Comparison of ENCODE assay signal across 23 cellular contexts in genomic region chr7:1550846-1551155, GRCh38. TPM values are rescaled to one million over a fixed set of nuclear protein-coding genes. Genes with fewer than 3 reads are reported as not detected.
DNase-seq lines count a peak whose midpoint lies in the region; ATAC-seq, FAIRE-seq and TF ChIP-seq lines count a peak whose summit lies in the region.
"Had no signal": no experiment of that assay in that cellular context is flagged by ENCODE, and none has a peak within 500 bp of the region (broad histone marks: within the 10 kb centered on the region; RNA-seq: fewer than 3 reads in every experiment).

No MANE protein-coding gene starts in this region.

- WGBS in HepG2 (ENCODE audit: low lambda C conversion rate) = 97% methylated on average over 14 of the region's 17 CpGs
- 82% methylated on average over 8 of the region's 17 CpGs for WGBS in right lobe of liver (ENCODE audit: insufficient coverage, low coverage, low lambda C conversion rate, missing lambda C conversion rate)

- no peaks in the 10 kb centered on the region for H3K27me3 Mint-ChIP-seq in activated naive CD8-positive, alpha-beta T cell treated with anti-CD3 and anti-CD28 coated beads for 36 hours
- H3K27me3 Mint-ChIP-seq: CD4-positive, alpha-beta T cell had no signal

- TF ChIP-seq POLR2A in HepG2 (IDR thresholded peaks at IDR 0.05; ENCODE audit: insufficient read depth in 1 of 2, low read depth in 2 of 2, low read length in 2 of 2) (no peak), right lobe of liver (IDR thresholded peaks at IDR 0.05) (no peak)

- TF ChIP-seq EP300 in HepG2 (IDR thresholded peaks at IDR 0.05; ENCODE audit: low read depth in 2 of 2, low read length in 2 of 2) (no peak), HepG2 (CRISPR knock-in tag; IDR thresholded peaks at IDR 0.05; ENCODE audit: borderline replicate concordance) (no peak)

- no peaks in the 10 kb centered on the region for H3K9me3 ChIP-seq in HepG2 (ENCODE audit: low read length)
- H3K9me3 ChIP-seq in right lobe of liver = no peaks in the 10 kb centered on the region
- H3K9me3 ChIP-seq: A549; BLaER1 treated with 17β-estradiol and CSF1 and Interleukin-3, amounts not matched to agents 10 nM and 100 nM; HAP-1; SJSA1 had no signal

- no peak overlapping the region for H3K4me2 ChIP-seq in HepG2 (ENCODE audit: low read depth, low read length)
- H3K4me2 ChIP-seq: A549; BLaER1 treated with 17β-estradiol and CSF1 and Interleukin-3, amounts not matched to agents 10 nM and 100 nM had no signal

- no peak overlapping the region for H2AFZ ChIP-seq in HepG2 (ENCODE audit: low read length)

- no peak overlapping the region for H3K4me3 ChIP-seq in HepG2 (replicated peaks in 1 of 3; ENCODE audit: insufficient read depth in 1 of 3, low read depth in 2 of 3, low read length in 3 of 3)
- H3K4me3 ChIP-seq in right lobe of liver = no peak overlapping the region
- H3K4me3 ChIP-seq: A549; BLaER1 treated with 17β-estradiol and CSF1 and Interleukin-3, amounts not matched to agents 10 nM and 100 nM; HAP-1; K562; SJSA1 had no signal

- H3K36me3 ChIP-seq in HepG2 (replicated peaks in 1 of 2; ENCODE audit: control insufficient read depth in 1 of 2, insufficient read depth in 2 of 2, low read length in 2 of 2) (peaks cover 5 to 10% of the 10 kb centered on the region in 2 experiments; a peak in 4 of 5 replicates), right lobe of liver (peaks cover 0 to 5% (median 1%) of the 10 kb centered on the region in 4 donors)
- H3K36me3 ChIP-seq: BLaER1 treated with 17β-estradiol and CSF1 and Interleukin-3, amounts not matched to agents 10 nM and 100 nM; HAP-1 had no signal

- H3K4me1 ChIP-seq in HepG2 (ENCODE audit: insufficient read depth, low read length) (peaks cover 21% of the 10 kb centered on the region), right lobe of liver (peaks cover 0 to 5% (median 0%) of the 10 kb centered on the region in 4 donors)

- BruUV-seq in HepG2 (replicated peaks; lab: Mats Ljungman, UMichigan) = no TSS peak

- in situ Hi-C loops in HepG2 (cut with HindIII; ENCODE audit: extremely low pct_ligation_motif_present, low pct_unique_long_range_greater_than_20kb) = no loop called here

- H3K4me3 Mint-ChIP-seq in activated naive CD8-positive, alpha-beta T cell treated with anti-CD3 and anti-CD28 coated beads for 36 hours = no peak overlapping the region
- H3K4me3 Mint-ChIP-seq: CD4-positive, alpha-beta T cell; HFFc6 had no signal

- H4K20me1 ChIP-seq in HepG2 (ENCODE audit: insufficient read depth, low read length) = no peaks in the 10 kb centered on the region

- no peak overlapping the region for H3K9ac ChIP-seq in HepG2 (ENCODE audit: insufficient read depth, low read depth, low read length)
- H3K9ac ChIP-seq: BLaER1 treated with 17β-estradiol and CSF1 and Interleukin-3, amounts not matched to agents 10 nM and 100 nM had no signal

- POLR2A ChIA-PET in HepG2 (lab: Yijun Ruan, JAX) = no interaction called here

- H3K36me3 Mint-ChIP-seq in activated naive CD8-positive, alpha-beta T cell treated with anti-CD3 and anti-CD28 coated beads for 36 hours = no peaks in the 10 kb centered on the region

- no peak for ATAC-seq in HepG2
- no peak for ATAC-seq in right lobe of liver
- ATAC-seq: A549, K562, PC-3 had no signal

- no peaks in the 10 kb centered on the region for H3K27me3 ChIP-seq in HepG2 (ENCODE audit: control insufficient read depth in 1 of 2, insufficient read depth in 2 of 2, low read length in 2 of 2)
- H3K27me3 ChIP-seq in right lobe of liver = no peaks in the 10 kb centered on the region
- H3K27me3 ChIP-seq: BLaER1 treated with 17β-estradiol and CSF1 and Interleukin-3, amounts not matched to agents 10 nM and 100 nM; SJSA1 had no signal

- DNase-seq in HepG2 (ENCODE audit: low spot score) = no peak
- DNase-seq in right lobe of liver = no peak
- DNase-seq in islet precursor cell = peak; percentile 48
- DNase-seq in urothelium cell line (ENCODE audit: low spot score) = no peak
- no peak for DNase-seq in activated naive CD8-positive, alpha-beta T cell treated with anti-CD3 and anti-CD28 coated beads for 36 hours
- DNase-seq: AML-193; CD4-positive, alpha-beta T cell; HFFc6; MV-4-11; NCI-H1105; NCI-H1436 treated with DMSO at 0.1 percent for 48 hours; NCI-H187 treated with DMSO at 0.1 percent for 48 hours; NCI-H2171 treated with DMSO at 0.1 percent for 48 hours; NCI-H345; NCI-H510A treated with DMSO at 0.1 percent for 48 hours; PC-3 had no signal

- H3K27ac Mint-ChIP-seq in activated naive CD8-positive, alpha-beta T cell treated with anti-CD3 and anti-CD28 coated beads for 36 hours = no peak overlapping the region
- H3K27ac Mint-ChIP-seq: CD4-positive, alpha-beta T cell; HFFc6 had no signal

- H3K9me3 Mint-ChIP-seq in activated naive CD8-positive, alpha-beta T cell treated with anti-CD3 and anti-CD28 coated beads for 36 hours = no peaks in the 10 kb centered on the region
- H3K9me3 Mint-ChIP-seq: CD4-positive, alpha-beta T cell; HFFc6 had no signal

- H3K27ac ChIP-seq in HepG2 (ENCODE audit: extremely low read length, insufficient read depth, low read length) = no peak overlapping the region
- H3K27ac ChIP-seq in right lobe of liver = no peak overlapping the region
- H3K27ac ChIP-seq: BLaER1 treated with 17β-estradiol and CSF1 and Interleukin-3, amounts not matched to agents 10 nM and 100 nM; SJSA1 had no signal

- no peaks in the 10 kb centered on the region for H3K79me2 ChIP-seq in HepG2 (ENCODE audit: insufficient read depth, low read length)

- intact Hi-C loops in HepG2 (cut with micrococcal nuclease; ENCODE audit: unreplicated experiment) = no loop called here
- intact Hi-C loops in right lobe of liver (cut with DNase I) = loop anchor here in 1 of 2 donors (5.0 kb wide), 1 partner anchor 48 kb away; the partner anchor contains the start of gene INTS1

- no peak for TF ChIP-seq RAD21 in HepG2 (CRISPR knock-in tag; IDR thresholded peaks at IDR 0.05)

- TF ChIP-seq CTCF in HepG2 (CRISPR knock-in tag; IDR thresholded peaks at IDR 0.05) (no peak), right lobe of liver (IDR thresholded peaks at IDR 0.05) (no peak)

- CTCF ChIA-PET in HepG2 (lab: Yijun Ruan, JAX; ENCODE audit: low intra/inter-chr PET ratio, low total read pairs) = no interaction called here

- FAIRE-seq in HepG2 (lab: Jason Lieb, UNC) = no peak
- peak; percentile 68 for FAIRE-seq in urothelium cell line (lab: Jason Lieb, UNC)
- FAIRE-seq: A549, D721Med, GM18507, K562 had no signal

- H3K4me1 Mint-ChIP-seq in activated naive CD8-positive, alpha-beta T cell treated with anti-CD3 and anti-CD28 coated beads for 36 hours = no peaks in the 10 kb centered on the region

RNA-seq across cellular contexts. Expression of gene TMEM184A, which starts 5.2 kb away (rescaled TPM):
- total RNA-seq in HepG2 (2016; rRNA removed; fragmentation: Illumina TruSeq; extraction: Trizol) = 3.1 and 9.5 TPM in 2 replicates
- total RNA-seq in HepG2 (2016; cell fraction: cytosol; rRNA removed; fragmentation: Illumina TruSeq; extraction: Trizol; ENCODE audit: low read depth) = 4.3 and 4.6 TPM in 2 replicates
- 3.8 and 10.6 TPM in 2 replicates for total RNA-seq in HepG2 (2016; cell fraction: insoluble cytoplasmic fraction; rRNA removed; fragmentation: Illumina TruSeq; extraction: Trizol)
- 5.7 and 6.3 TPM in 2 replicates for total RNA-seq in HepG2 (2016; cell fraction: membrane; rRNA removed; fragmentation: Illumina TruSeq; extraction: Trizol)
- total RNA-seq in HepG2 (2016; cell fraction: nucleus; rRNA removed; fragmentation: Illumina TruSeq; extraction: Trizol) = 11.4 and 11.7 TPM in 2 replicates
- 20.4 and 33.1 TPM in 2 replicates for polyA plus RNA-seq in HepG2 (2011; rRNA removed)
- polyA plus RNA-seq in HepG2 (2011; cell fraction: cytosol; rRNA removed) = 9.9 and 13.2 TPM in 2 replicates
- polyA plus RNA-seq in HepG2 (2011; cell fraction: nucleus; rRNA removed) = 144 and 175 TPM in 2 replicates
- 8.4 and 10.9 TPM in 2 replicates for polyA plus RNA-seq in HepG2 (2012)
- polyA plus RNA-seq in HepG2 (2016; cell fraction: cytosol; fragmentation: Illumina TruSeq; extraction: Trizol; ENCODE audit: low read depth) = 3.6 and 4.0 TPM in 2 replicates
- 4.3 and 5.0 TPM in 2 replicates for polyA plus RNA-seq in HepG2 (2016; cell fraction: insoluble cytoplasmic fraction; fragmentation: Illumina TruSeq; extraction: Trizol; ENCODE audit: low read depth)
- polyA plus RNA-seq in HepG2 (2016; cell fraction: membrane; fragmentation: Illumina TruSeq; extraction: Trizol; ENCODE audit: low read depth) = 4.3 and 5.3 TPM in 2 replicates
- polyA plus RNA-seq in HepG2 (2016; cell fraction: nucleus; fragmentation: Illumina TruSeq; extraction: Trizol; ENCODE audit: insufficient read depth, low read depth) = 25.4 and 29.2 TPM in 2 replicates
- 70.5 and 85.2 TPM in 2 replicates for polyA minus RNA-seq in HepG2 (2011; rRNA and poly(A)+ RNA removed; ENCODE audit: low replicate concordance)
- 6.3 and 12.4 TPM in 2 replicates for polyA minus RNA-seq in HepG2 (2011; cell fraction: cytosol; rRNA and poly(A)+ RNA removed)
- 27.6 and 31.7 TPM in 2 replicates for polyA minus RNA-seq in HepG2 (2011; cell fraction: nucleus; rRNA and poly(A)+ RNA removed)
- 10 to 100 TPM; 15.1 to 32.8 (median 26.7) TPM for total RNA-seq in right lobe of liver
- total RNA-seq in activated naive CD8-positive, alpha-beta T cell treated with anti-CD3 and anti-CD28 coated beads for 36 hours = under 1 TPM; 0.14 to 0.22 TPM

RNA-seq across cellular contexts. Expression of gene PSMG3, which starts 19.0 kb away (rescaled TPM):
- total RNA-seq in HepG2 (2016; rRNA removed; fragmentation: Illumina TruSeq; extraction: Trizol) (46.7 and 48.4 TPM in 2 replicates), right lobe of liver (10 to 100 TPM in 2 of 6 experiments, 1 to 10 TPM in 4; 7.6 to 28.1 (median 9.2) TPM)
- total RNA-seq in HepG2 (2016; cell fraction: cytosol; rRNA removed; fragmentation: Illumina TruSeq; extraction: Trizol; ENCODE audit: low read depth) = 83.1 and 98.2 TPM in 2 replicates
- total RNA-seq in HepG2 (2016; cell fraction: insoluble cytoplasmic fraction; rRNA removed; fragmentation: Illumina TruSeq; extraction: Trizol) = 50.6 and 51.2 TPM in 2 replicates
- total RNA-seq in HepG2 (2016; cell fraction: membrane; rRNA removed; fragmentation: Illumina TruSeq; extraction: Trizol) = 102 and 118 TPM in 2 replicates
- total RNA-seq in HepG2 (2016; cell fraction: nucleus; rRNA removed; fragmentation: Illumina TruSeq; extraction: Trizol) = 24.1 and 28.4 TPM in 2 replicates
- polyA plus RNA-seq in HepG2 (2011; rRNA removed) = 29.3 and 29.6 TPM in 2 replicates
- 36.1 and 44.9 TPM in 2 replicates for polyA plus RNA-seq in HepG2 (2011; cell fraction: cytosol; rRNA removed)
- polyA plus RNA-seq in HepG2 (2011; cell fraction: nucleus; rRNA removed) = 29.2 and 39.8 TPM in 2 replicates
- polyA plus RNA-seq in HepG2 (2012) = 15.8 and 28.3 TPM in 2 replicates
- 72.7 and 106 TPM in 2 replicates for polyA plus RNA-seq in HepG2 (2016; cell fraction: cytosol; fragmentation: Illumina TruSeq; extraction: Trizol; ENCODE audit: low read depth)
- polyA plus RNA-seq in HepG2 (2016; cell fraction: insoluble cytoplasmic fraction; fragmentation: Illumina TruSeq; extraction: Trizol; ENCODE audit: low read depth) = 49.5 and 55.3 TPM in 2 replicates
- polyA plus RNA-seq in HepG2 (2016; cell fraction: membrane; fragmentation: Illumina TruSeq; extraction: Trizol; ENCODE audit: low read depth) = 82.6 and 104 TPM in 2 replicates
- 48.5 and 51.1 TPM in 2 replicates for polyA plus RNA-seq in HepG2 (2016; cell fraction: nucleus; fragmentation: Illumina TruSeq; extraction: Trizol; ENCODE audit: insufficient read depth, low read depth)
- polyA minus RNA-seq in HepG2 (2011; rRNA and poly(A)+ RNA removed; ENCODE audit: low replicate concordance) = 17.7 and 43.7 TPM in 2 replicates
- polyA minus RNA-seq in HepG2 (2011; cell fraction: cytosol; rRNA and poly(A)+ RNA removed) = 8.9 and 9.7 TPM in 2 replicates
- polyA minus RNA-seq in HepG2 (2011; cell fraction: nucleus; rRNA and poly(A)+ RNA removed) = 4.7 and 6.2 TPM in 2 replicates
- 10 to 100 TPM; 55.1 to 57.0 TPM for total RNA-seq in activated naive CD8-positive, alpha-beta T cell treated with anti-CD3 and anti-CD28 coated beads for 36 hours

RNA-seq across cellular contexts. Expression of gene MAFK, which starts 20.3 kb away (rescaled TPM):
- 9.2 and 10.4 TPM in 2 replicates for total RNA-seq in HepG2 (2016; rRNA removed; fragmentation: Illumina TruSeq; extraction: Trizol)
- total RNA-seq in HepG2 (2016; cell fraction: cytosol; rRNA removed; fragmentation: Illumina TruSeq; extraction: Trizol; ENCODE audit: low read depth) = 1.4 and 1.5 TPM in 2 replicates
- total RNA-seq in HepG2 (2016; cell fraction: insoluble cytoplasmic fraction; rRNA removed; fragmentation: Illumina TruSeq; extraction: Trizol) = 8.1 and 11.1 TPM in 2 replicates
- 4.0 and 4.6 TPM in 2 replicates for total RNA-seq in HepG2 (2016; cell fraction: membrane; rRNA removed; fragmentation: Illumina TruSeq; extraction: Trizol)
- total RNA-seq in HepG2 (2016; cell fraction: nucleus; rRNA removed; fragmentation: Illumina TruSeq; extraction: Trizol) = 6.5 TPM in 2 replicates
- polyA plus RNA-seq in HepG2 (2011; rRNA removed) = 7.3 and 13.8 TPM in 2 replicates
- polyA plus RNA-seq in HepG2 (2011; cell fraction: cytosol; rRNA removed) = 6.2 and 7.3 TPM in 2 replicates
- 63.2 and 72.7 TPM in 2 replicates for polyA plus RNA-seq in HepG2 (2011; cell fraction: nucleus; rRNA removed)
- 15.2 and 31.6 TPM in 2 replicates for polyA plus RNA-seq in HepG2 (2012)
- 0.54 and 0.61 TPM in 2 replicates for polyA plus RNA-seq in HepG2 (2016; cell fraction: cytosol; fragmentation: Illumina TruSeq; extraction: Trizol; ENCODE audit: low read depth)
- 6.5 and 8.2 TPM in 2 replicates for polyA plus RNA-seq in HepG2 (2016; cell fraction: insoluble cytoplasmic fraction; fragmentation: Illumina TruSeq; extraction: Trizol; ENCODE audit: low read depth)
- 1.9 TPM in 2 replicates for polyA plus RNA-seq in HepG2 (2016; cell fraction: membrane; fragmentation: Illumina TruSeq; extraction: Trizol; ENCODE audit: low read depth)
- polyA plus RNA-seq in HepG2 (2016; cell fraction: nucleus; fragmentation: Illumina TruSeq; extraction: Trizol; ENCODE audit: insufficient read depth, low read depth) = 19.6 and 20.9 TPM in 2 replicates
- 11.1 and 17.4 TPM in 2 replicates for polyA minus RNA-seq in HepG2 (2011; rRNA and poly(A)+ RNA removed; ENCODE audit: low replicate concordance)
- 12.7 and 12.8 TPM in 2 replicates for polyA minus RNA-seq in HepG2 (2011; cell fraction: cytosol; rRNA and poly(A)+ RNA removed)
- polyA minus RNA-seq in HepG2 (2011; cell fraction: nucleus; rRNA and poly(A)+ RNA removed) = 10.8 and 12.7 TPM in 2 replicates
- 10 to 100 TPM in 4 of 6 experiments, 1 to 10 TPM in 2; 6.9 to 29.7 (median 13.1) TPM for total RNA-seq in right lobe of liver
- 10 to 100 TPM; 39.1 to 43.7 TPM for total RNA-seq in activated naive CD8-positive, alpha-beta T cell treated with anti-CD3 and anti-CD28 coated beads for 36 hours

RNA-seq across cellular contexts. Expression of gene INTS1, which starts 46.6 kb away (rescaled TPM):
- total RNA-seq in HepG2 (2016; rRNA removed; fragmentation: Illumina TruSeq; extraction: Trizol) (17.3 and 29.0 TPM in 2 replicates), right lobe of liver (10 to 100 TPM; 30.1 to 49.6 (median 41.2) TPM)
- total RNA-seq in HepG2 (2016; cell fraction: cytosol; rRNA removed; fragmentation: Illumina TruSeq; extraction: Trizol; ENCODE audit: low read depth) = 5.1 and 5.5 TPM in 2 replicates
- total RNA-seq in HepG2 (2016; cell fraction: insoluble cytoplasmic fraction; rRNA removed; fragmentation: Illumina TruSeq; extraction: Trizol) = 10.4 and 29.7 TPM in 2 replicates
- 7.6 and 9.1 TPM in 2 replicates for total RNA-seq in HepG2 (2016; cell fraction: membrane; rRNA removed; fragmentation: Illumina TruSeq; extraction: Trizol)
- total RNA-seq in HepG2 (2016; cell fraction: nucleus; rRNA removed; fragmentation: Illumina TruSeq; extraction: Trizol) = 41.5 and 48.7 TPM in 2 replicates
- 13.7 and 18.2 TPM in 2 replicates for polyA plus RNA-seq in HepG2 (2011; rRNA removed)
- polyA plus RNA-seq in HepG2 (2011; cell fraction: cytosol; rRNA removed) = 13.7 and 18.1 TPM in 2 replicates
- 167 and 254 TPM in 2 replicates for polyA plus RNA-seq in HepG2 (2011; cell fraction: nucleus; rRNA removed)
- 20.5 and 22.5 TPM in 2 replicates for polyA plus RNA-seq in HepG2 (2012)
- 3.9 and 4.3 TPM in 2 replicates for polyA plus RNA-seq in HepG2 (2016; cell fraction: cytosol; fragmentation: Illumina TruSeq; extraction: Trizol; ENCODE audit: low read depth)
- 11.9 and 26.2 TPM in 2 replicates for polyA plus RNA-seq in HepG2 (2016; cell fraction: insoluble cytoplasmic fraction; fragmentation: Illumina TruSeq; extraction: Trizol; ENCODE audit: low read depth)
- polyA plus RNA-seq in HepG2 (2016; cell fraction: membrane; fragmentation: Illumina TruSeq; extraction: Trizol; ENCODE audit: low read depth) = 6.0 and 6.1 TPM in 2 replicates
- polyA plus RNA-seq in HepG2 (2016; cell fraction: nucleus; fragmentation: Illumina TruSeq; extraction: Trizol; ENCODE audit: insufficient read depth, low read depth) = 118 and 123 TPM in 2 replicates
- 33.5 and 55.8 TPM in 2 replicates for polyA minus RNA-seq in HepG2 (2011; rRNA and poly(A)+ RNA removed; ENCODE audit: low replicate concordance)
- polyA minus RNA-seq in HepG2 (2011; cell fraction: cytosol; rRNA and poly(A)+ RNA removed) = 18.4 and 23.7 TPM in 2 replicates
- polyA minus RNA-seq in HepG2 (2011; cell fraction: nucleus; rRNA and poly(A)+ RNA removed) = 25.5 and 29.1 TPM in 2 replicates
- 10 to 100 TPM; 88.9 to 94.1 TPM for total RNA-seq in activated naive CD8-positive, alpha-beta T cell treated with anti-CD3 and anti-CD28 coated beads for 36 hours
